1 cellular context compared by ENCODE assay signal in the genomic region with DNA sequence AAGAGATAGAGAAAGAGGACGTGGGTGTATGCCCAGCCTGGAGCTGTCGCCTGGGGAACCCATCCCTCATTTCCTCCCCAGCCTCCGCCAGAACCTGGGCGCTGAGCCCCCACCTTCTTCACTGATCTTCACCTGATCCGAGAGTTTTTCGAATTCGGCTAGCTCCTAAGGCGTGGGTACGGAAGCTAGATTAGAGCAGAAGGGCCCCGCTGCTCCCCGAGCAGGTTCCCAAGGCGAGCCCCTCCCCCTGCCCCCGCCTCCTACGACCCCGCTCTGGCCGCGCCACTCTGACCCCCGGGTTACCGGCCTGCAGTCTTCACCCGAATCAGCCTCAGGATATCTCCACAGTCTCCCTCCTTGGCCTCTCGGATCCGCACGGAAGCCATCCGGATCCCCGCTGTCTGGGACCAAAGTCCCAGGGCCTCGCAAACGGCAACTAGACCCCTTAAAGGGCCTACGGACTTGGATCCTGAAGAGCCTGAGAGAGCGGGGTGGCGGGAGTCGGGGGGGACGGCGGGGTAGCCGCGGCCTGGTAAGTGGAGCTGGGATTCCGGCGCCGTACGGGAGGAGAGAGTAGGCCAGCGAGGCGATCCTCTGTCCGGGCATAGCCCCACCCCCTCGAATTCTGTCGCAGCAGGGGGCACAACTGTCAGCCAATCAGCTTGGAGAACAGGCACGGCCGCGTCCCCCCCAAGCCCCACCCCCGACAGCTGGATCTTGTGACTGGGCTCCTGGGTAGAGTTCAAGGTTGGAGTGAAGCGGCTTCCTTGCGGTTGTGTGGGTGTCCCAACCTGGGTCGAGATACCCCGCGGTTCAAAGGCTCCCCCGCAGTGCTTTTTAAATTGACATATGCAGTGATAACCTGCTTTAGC.
TF ChIP-seq lines count a peak whose summit lies in the region.

A gene (minus strand): TSS at position 572 of the 872 bp plus-strand sequence. CDS start 186 bp downstream, at position 386.

TF ChIP-seq in HepG2, 621 proteins besides CTCF, POLR2A, EP300 and RAD21 (continued from another document and continues in another):
- TF ChIP-seq, protein P1, sequence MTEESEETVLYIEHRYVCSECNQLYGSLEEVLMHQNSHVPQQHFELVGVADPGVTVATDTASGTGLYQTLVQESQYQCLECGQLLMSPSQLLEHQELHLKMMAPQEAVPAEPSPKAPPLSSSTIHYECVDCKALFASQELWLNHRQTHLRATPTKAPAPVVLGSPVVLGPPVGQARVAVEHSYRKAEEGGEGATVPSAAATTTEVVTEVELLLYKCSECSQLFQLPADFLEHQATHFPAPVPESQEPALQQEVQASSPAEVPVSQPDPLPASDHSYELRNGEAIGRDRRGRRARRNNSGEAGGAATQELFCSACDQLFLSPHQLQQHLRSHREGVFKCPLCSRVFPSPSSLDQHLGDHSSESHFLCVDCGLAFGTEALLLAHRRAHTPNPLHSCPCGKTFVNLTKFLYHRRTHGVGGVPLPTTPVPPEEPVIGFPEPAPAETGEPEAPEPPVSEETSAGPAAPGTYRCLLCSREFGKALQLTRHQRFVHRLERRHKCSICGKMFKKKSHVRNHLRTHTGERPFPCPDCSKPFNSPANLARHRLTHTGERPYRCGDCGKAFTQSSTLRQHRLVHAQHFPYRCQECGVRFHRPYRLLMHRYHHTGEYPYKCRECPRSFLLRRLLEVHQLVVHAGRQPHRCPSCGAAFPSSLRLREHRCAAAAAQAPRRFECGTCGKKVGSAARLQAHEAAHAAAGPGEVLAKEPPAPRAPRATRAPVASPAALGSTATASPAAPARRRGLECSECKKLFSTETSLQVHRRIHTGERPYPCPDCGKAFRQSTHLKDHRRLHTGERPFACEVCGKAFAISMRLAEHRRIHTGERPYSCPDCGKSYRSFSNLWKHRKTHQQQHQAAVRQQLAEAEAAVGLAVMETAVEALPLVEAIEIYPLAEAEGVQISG (CRISPR knock-in tag; IDR thresholded peaks at IDR 0.05): peak; percentile 64
- TF ChIP-seq, protein P2, sequence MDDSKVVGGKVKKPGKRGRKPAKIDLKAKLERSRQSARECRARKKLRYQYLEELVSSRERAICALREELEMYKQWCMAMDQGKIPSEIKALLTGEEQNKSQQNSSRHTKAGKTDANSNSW (CRISPR knock-in tag; IDR thresholded peaks at IDR 0.05; ENCODE audit: borderline replicate concordance): no peak
- TF ChIP-seq ZNF3 (CRISPR knock-in tag; IDR thresholded peaks at IDR 0.05) (no peak), ARID2 (CRISPR knock-in tag; IDR thresholded peaks at IDR 0.05; ENCODE audit: borderline replicate concordance) (no peak), SALL1 (CRISPR knock-in tag; IDR thresholded peaks at IDR 0.05) (peak; percentile 75; the same call in 1 of the 2 replicates), ZNF777 (CRISPR knock-in tag; IDR thresholded peaks at IDR 0.05) (peak; percentile 53; the same call in 1 of the 2 replicates), MEIS1 (CRISPR knock-in tag; IDR thresholded peaks at IDR 0.05; ENCODE audit: borderline replicate concordance) (no peak), ERF (CRISPR knock-in tag; IDR thresholded peaks at IDR 0.05) (peak; percentile 62; the same call in 1 of the 2 replicates), KLF6 (CRISPR knock-in tag; IDR thresholded peaks at IDR 0.05) (peak; percentile 93; the same call in 1 of the 2 replicates), ZNF24 (IDR thresholded peaks at IDR 0.05) (no peak), LCORL (IDR thresholded peaks at IDR 0.05) (no peak), LCORL (CRISPR knock-in tag; IDR thresholded peaks at IDR 0.05) (peak; percentile 62), TSC22D2 (CRISPR knock-in tag; IDR thresholded peaks at IDR 0.05; ENCODE audit: borderline replicate concordance) (0 out of 2 replicates have a peak, but pooled peaks have one; percentile 47), ZNF317 (CRISPR knock-in tag; IDR thresholded peaks at IDR 0.05) (peak; percentile 63; the same call in 1 of the 2 replicates), ZNF205 (CRISPR knock-in tag; IDR thresholded peaks at IDR 0.05) (0 out of 2 replicates have a peak, but pooled peaks have one; percentile 33), ZFYVE20 (CRISPR knock-in tag; IDR thresholded peaks at IDR 0.05; ENCODE audit: borderline replicate concordance, low read depth) (no peak), TEAD3 (CRISPR knock-in tag; optimal IDR thresholded peaks at IDR 0.05; ENCODE audit: borderline replicate concordance) (peak; percentile 50), ZNF776 (CRISPR knock-in tag; IDR thresholded peaks at IDR 0.05) (no peak), RFXAP (CRISPR knock-in tag; IDR thresholded peaks at IDR 0.05; ENCODE audit: borderline replicate concordance) (peak; percentile 65; the same call in 1 of the 2 replicates), ZNF703 (CRISPR knock-in tag; IDR thresholded peaks at IDR 0.05; ENCODE audit: borderline replicate concordance) (no peak), ZNF333 (CRISPR knock-in tag; IDR thresholded peaks at IDR 0.05; ENCODE audit: borderline replicate concordance) (0 out of 2 replicates have a peak, but pooled peaks have one; percentile 47), ZNF383 (CRISPR knock-in tag; IDR thresholded peaks at IDR 0.05; ENCODE audit: borderline replicate concordance) (no peak), PAF1 (CRISPR knock-in tag; IDR thresholded peaks at IDR 0.05) (no peak), GABPB1 (CRISPR knock-in tag; IDR thresholded peaks at IDR 0.05) (peak; percentile 66), JUND (CRISPR knock-in tag; IDR thresholded peaks at IDR 0.05) (no peak), NR2C2 (CRISPR knock-in tag; IDR thresholded peaks at IDR 0.05; ENCODE audit: borderline replicate concordance) (peak; percentile 78), ZNF670 (CRISPR knock-in tag; IDR thresholded peaks at IDR 0.05; ENCODE audit: borderline replicate concordance) (0 out of 2 replicates have a peak, but pooled peaks have one; percentile 43)
- TF ChIP-seq, protein P3, sequence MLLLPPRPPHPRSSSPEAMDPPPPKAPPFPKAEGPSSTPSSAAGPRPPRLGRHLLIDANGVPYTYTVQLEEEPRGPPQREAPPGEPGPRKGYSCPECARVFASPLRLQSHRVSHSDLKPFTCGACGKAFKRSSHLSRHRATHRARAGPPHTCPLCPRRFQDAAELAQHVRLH (CRISPR knock-in tag; IDR thresholded peaks at IDR 0.05; ENCODE audit: borderline replicate concordance, low read depth): peak; percentile 75; the same call in 1 of the 2 replicates
- TF ChIP-seq, protein P4, sequence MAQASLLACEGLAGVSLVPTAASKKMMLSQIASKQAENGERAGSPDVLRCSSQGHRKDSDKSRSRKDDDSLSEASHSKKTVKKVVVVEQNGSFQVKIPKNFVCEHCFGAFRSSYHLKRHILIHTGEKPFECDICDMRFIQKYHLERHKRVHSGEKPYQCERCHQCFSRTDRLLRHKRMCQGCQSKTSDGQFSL (CRISPR knock-in tag; IDR thresholded peaks at IDR 0.05): peak; percentile 91
- TF ChIP-seq, protein P5, sequence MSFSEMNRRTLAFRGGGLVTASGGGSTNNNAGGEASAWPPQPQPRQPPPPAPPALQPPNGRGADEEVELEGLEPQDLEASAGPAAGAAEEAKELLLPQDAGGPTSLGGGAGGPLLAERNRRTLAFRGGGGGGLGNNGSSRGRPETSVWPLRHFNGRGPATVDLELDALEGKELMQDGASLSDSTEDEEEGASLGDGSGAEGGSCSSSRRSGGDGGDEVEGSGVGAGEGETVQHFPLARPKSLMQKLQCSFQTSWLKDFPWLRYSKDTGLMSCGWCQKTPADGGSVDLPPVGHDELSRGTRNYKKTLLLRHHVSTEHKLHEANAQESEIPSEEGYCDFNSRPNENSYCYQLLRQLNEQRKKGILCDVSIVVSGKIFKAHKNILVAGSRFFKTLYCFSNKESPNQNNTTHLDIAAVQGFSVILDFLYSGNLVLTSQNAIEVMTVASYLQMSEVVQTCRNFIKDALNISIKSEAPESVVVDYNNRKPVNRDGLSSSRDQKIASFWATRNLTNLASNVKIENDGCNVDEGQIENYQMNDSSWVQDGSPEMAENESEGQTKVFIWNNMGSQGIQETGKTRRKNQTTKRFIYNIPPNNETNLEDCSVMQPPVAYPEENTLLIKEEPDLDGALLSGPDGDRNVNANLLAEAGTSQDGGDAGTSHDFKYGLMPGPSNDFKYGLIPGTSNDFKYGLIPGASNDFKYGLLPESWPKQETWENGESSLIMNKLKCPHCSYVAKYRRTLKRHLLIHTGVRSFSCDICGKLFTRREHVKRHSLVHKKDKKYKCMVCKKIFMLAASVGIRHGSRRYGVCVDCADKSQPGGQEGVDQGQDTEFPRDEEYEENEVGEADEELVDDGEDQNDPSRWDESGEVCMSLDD (CRISPR knock-in tag; IDR thresholded peaks at IDR 0.05; ENCODE audit: borderline replicate concordance): peak; percentile 79; the same call in 1 of the 2 replicates
- TF ChIP-seq, protein P6, sequence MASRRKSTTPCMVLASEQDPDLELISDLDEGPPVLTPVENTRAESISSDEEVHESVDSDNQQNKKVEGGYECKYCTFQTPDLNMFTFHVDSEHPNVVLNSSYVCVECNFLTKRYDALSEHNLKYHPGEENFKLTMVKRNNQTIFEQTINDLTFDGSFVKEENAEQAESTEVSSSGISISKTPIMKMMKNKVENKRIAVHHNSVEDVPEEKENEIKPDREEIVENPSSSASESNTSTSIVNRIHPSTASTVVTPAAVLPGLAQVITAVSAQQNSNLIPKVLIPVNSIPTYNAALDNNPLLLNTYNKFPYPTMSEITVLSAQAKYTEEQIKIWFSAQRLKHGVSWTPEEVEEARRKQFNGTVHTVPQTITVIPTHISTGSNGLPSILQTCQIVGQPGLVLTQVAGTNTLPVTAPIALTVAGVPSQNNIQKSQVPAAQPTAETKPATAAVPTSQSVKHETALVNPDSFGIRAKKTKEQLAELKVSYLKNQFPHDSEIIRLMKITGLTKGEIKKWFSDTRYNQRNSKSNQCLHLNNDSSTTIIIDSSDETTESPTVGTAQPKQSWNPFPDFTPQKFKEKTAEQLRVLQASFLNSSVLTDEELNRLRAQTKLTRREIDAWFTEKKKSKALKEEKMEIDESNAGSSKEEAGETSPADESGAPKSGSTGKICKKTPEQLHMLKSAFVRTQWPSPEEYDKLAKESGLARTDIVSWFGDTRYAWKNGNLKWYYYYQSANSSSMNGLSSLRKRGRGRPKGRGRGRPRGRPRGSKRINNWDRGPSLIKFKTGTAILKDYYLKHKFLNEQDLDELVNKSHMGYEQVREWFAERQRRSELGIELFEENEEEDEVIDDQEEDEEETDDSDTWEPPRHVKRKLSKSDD (CRISPR knock-in tag; IDR thresholded peaks at IDR 0.05; ENCODE audit: low read depth): peak; percentile 38; the same call in 1 of the 2 replicates
- TF ChIP-seq, protein P7, sequence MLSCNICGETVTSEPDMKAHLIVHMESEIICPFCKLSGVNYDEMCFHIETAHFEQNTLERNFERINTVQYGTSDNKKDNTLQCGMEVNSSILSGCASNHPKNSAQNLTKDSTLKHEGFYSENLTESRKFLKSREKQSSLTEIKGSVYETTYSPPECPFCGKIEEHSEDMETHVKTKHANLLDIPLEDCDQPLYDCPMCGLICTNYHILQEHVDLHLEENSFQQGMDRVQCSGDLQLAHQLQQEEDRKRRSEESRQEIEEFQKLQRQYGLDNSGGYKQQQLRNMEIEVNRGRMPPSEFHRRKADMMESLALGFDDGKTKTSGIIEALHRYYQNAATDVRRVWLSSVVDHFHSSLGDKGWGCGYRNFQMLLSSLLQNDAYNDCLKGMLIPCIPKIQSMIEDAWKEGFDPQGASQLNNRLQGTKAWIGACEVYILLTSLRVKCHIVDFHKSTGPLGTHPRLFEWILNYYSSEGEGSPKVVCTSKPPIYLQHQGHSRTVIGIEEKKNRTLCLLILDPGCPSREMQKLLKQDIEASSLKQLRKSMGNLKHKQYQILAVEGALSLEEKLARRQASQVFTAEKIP (CRISPR knock-in tag; IDR thresholded peaks at IDR 0.05; ENCODE audit: borderline replicate concordance): no peak
- TF ChIP-seq, protein P8, sequence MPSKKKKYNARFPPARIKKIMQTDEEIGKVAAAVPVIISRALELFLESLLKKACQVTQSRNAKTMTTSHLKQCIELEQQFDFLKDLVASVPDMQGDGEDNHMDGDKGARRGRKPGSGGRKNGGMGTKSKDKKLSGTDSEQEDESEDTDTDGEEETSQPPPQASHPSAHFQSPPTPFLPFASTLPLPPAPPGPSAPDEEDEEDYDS (CRISPR knock-in tag; IDR thresholded peaks at IDR 0.05): peak; percentile 76
- TF ChIP-seq, protein P9, sequence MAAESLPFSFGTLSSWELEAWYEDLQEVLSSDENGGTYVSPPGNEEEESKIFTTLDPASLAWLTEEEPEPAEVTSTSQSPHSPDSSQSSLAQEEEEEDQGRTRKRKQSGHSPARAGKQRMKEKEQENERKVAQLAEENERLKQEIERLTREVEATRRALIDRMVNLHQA (CRISPR knock-in tag; IDR thresholded peaks at IDR 0.05): no peak
- TF ChIP-seq, protein P10, sequence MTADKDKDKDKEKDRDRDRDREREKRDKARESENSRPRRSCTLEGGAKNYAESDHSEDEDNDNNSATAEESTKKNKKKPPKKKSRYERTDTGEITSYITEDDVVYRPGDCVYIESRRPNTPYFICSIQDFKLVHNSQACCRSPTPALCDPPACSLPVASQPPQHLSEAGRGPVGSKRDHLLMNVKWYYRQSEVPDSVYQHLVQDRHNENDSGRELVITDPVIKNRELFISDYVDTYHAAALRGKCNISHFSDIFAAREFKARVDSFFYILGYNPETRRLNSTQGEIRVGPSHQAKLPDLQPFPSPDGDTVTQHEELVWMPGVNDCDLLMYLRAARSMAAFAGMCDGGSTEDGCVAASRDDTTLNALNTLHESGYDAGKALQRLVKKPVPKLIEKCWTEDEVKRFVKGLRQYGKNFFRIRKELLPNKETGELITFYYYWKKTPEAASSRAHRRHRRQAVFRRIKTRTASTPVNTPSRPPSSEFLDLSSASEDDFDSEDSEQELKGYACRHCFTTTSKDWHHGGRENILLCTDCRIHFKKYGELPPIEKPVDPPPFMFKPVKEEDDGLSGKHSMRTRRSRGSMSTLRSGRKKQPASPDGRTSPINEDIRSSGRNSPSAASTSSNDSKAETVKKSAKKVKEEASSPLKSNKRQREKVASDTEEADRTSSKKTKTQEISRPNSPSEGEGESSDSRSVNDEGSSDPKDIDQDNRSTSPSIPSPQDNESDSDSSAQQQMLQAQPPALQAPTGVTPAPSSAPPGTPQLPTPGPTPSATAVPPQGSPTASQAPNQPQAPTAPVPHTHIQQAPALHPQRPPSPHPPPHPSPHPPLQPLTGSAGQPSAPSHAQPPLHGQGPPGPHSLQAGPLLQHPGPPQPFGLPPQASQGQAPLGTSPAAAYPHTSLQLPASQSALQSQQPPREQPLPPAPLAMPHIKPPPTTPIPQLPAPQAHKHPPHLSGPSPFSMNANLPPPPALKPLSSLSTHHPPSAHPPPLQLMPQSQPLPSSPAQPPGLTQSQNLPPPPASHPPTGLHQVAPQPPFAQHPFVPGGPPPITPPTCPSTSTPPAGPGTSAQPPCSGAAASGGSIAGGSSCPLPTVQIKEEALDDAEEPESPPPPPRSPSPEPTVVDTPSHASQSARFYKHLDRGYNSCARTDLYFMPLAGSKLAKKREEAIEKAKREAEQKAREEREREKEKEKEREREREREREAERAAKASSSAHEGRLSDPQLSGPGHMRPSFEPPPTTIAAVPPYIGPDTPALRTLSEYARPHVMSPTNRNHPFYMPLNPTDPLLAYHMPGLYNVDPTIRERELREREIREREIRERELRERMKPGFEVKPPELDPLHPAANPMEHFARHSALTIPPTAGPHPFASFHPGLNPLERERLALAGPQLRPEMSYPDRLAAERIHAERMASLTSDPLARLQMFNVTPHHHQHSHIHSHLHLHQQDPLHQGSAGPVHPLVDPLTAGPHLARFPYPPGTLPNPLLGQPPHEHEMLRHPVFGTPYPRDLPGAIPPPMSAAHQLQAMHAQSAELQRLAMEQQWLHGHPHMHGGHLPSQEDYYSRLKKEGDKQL (CRISPR knock-in tag; IDR thresholded peaks at IDR 0.05; ENCODE audit: low read depth): 0 out of 2 replicates have a peak, but pooled peaks have one; percentile 70
